22 cellular contexts compared by ENCODE assay signal in the genomic region with DNA sequence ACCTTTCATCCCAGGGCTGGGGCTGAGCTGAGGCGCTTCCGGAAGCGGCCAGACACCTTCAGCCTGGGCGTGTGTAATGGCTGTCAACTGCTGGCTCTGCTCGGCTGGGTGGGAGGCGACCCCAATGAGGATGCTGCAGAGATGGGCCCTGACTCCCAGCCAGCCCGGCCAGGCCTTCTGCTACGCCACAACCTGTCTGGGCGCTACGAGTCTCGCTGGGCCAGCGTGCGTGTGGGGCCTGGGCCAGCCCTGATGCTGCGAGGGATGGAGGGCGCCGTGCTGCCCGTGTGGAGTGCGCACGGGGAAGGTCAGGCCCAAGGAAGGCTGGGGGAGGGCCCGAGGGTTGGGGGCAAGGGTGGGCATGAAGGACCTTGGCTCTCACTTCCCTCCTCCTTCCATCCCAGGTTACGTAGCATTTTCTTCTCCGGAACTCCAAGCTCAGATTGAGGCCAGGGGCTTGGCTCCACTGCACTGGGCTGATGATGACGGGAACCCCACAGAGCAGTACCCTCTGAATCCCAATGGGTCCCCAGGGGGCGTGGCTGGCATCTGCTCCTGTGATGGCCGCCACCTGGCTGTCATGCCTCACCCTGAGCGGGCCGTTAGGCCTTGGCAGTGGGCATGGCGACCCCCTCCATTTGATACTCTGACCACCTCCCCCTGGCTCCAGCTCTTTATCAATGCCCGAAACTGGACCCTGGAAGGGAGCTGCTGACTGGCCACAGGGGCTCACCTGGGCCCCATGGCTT. TPM values are rescaled to one million over a fixed set of nuclear protein-coding genes. Genes with fewer than 3 reads are reported as not detected.
A peak's percentile ranks its signal among the peaks of the same experiment; 100 is the strongest.
DNase-seq lines count a peak whose midpoint lies in the region; ATAC-seq, FAIRE-seq and TF ChIP-seq lines count a peak whose summit lies in the region.
"Had no signal": no experiment of that assay in that cellular context is flagged by ENCODE, and none has a peak within 500 bp of the region (broad histone marks: within the 10 kb centered on the region; RNA-seq: fewer than 3 reads in every experiment).

No MANE protein-coding gene starts in this region.

- WGBS in K562 (ENCODE audit: insufficient coverage, low coverage, missing lambda C conversion rate) = 94% methylated on average over 21 of the region's 29 CpGs

- H2AFZ ChIP-seq in K562 (ENCODE audit: low read depth, low read length) (no peak overlapping the region), osteoblast (ENCODE audit: low read length) (no peak overlapping the region)
- H2AFZ ChIP-seq: GM23248 had no signal

- no peak overlapping the region for H3K27ac Mint-ChIP-seq in activated CD8-positive, alpha-beta T cell treated with anti-CD3 and anti-CD28 coated beads, Interleukin-2, amount 10 ng/mL, durations not matched to agents 7 days and 5 days
- no peak overlapping the region for H3K27ac Mint-ChIP-seq in activated CD8-positive, alpha-beta T cell treated with anti-CD3 and anti-CD28 coated beads for 36 hours
- H3K27ac Mint-ChIP-seq: CD4-positive, alpha-beta memory T cell; HFFc6 had no signal

- H3K9me3 Mint-ChIP-seq in activated CD8-positive, alpha-beta T cell treated with anti-CD3 and anti-CD28 coated beads, Interleukin-2, amount 10 ng/mL, durations not matched to agents 7 days and 5 days (ENCODE audit: insufficient read depth) = no peaks in the 10 kb centered on the region
- no peaks in the 10 kb centered on the region for H3K9me3 Mint-ChIP-seq in activated CD8-positive, alpha-beta T cell treated with anti-CD3 and anti-CD28 coated beads for 36 hours
- H3K9me3 Mint-ChIP-seq: CD14-positive monocyte; CD4-positive, alpha-beta memory T cell; HFFc6 had no signal

- TF ChIP-seq POLR2A in K562 (conservative IDR thresholded peaks at IDR 0.05) = no peak

- no peaks in the 10 kb centered on the region for H3K79me2 ChIP-seq in K562 (ENCODE audit: control insufficient read depth, insufficient read depth, low read length)
- H3K79me2 ChIP-seq in osteoblast (ENCODE audit: insufficient read depth, low read length) = no peaks in the 10 kb centered on the region

- peak; percentile 36 for ATAC-seq in activated CD8-positive, alpha-beta T cell treated with anti-CD3 and anti-CD28 coated beads, Interleukin-2, amount 10 ng/mL, durations not matched to agents 7 days and 5 days
- no peak for ATAC-seq in activated CD8-positive, alpha-beta T cell treated with anti-CD3 and anti-CD28 coated beads for 36 hours
- ATAC-seq in K562 = no peak
- ATAC-seq in HG03196 (IDR thresholded peaks at IDR 0.05; ENCODE audit: unreplicated experiment) = no peak
- ATAC-seq in HG03159 (IDR thresholded peaks at IDR 0.05; ENCODE audit: unreplicated experiment) = no peak

- H3K9me3 ChIP-seq in K562 (replicated peaks; ENCODE audit: control insufficient read depth, insufficient read depth, low read depth, low read length) (no peaks in the 10 kb centered on the region), osteoblast (ENCODE audit: low read depth, low read length) (no peaks in the 10 kb centered on the region)
- H3K9me3 ChIP-seq: BLaER1 had no signal

- TF ChIP-seq EP300 in K562 (IDR thresholded peaks at IDR 0.05; ENCODE audit: low read length) = no peak

- in situ Hi-C loops in K562 (cut with MboI) = no loop called here

- H3K4me1 ChIP-seq in K562 (replicated peaks in 1 of 2; ENCODE audit: control insufficient read depth in 2 of 2, insufficient read depth in 2 of 2, low read length in 2 of 2) (peaks cover 0 to 4% of the 10 kb centered on the region in 2 experiments; a peak in 3 of 5 replicates), osteoblast (ENCODE audit: insufficient read depth, low read length) (no peaks in the 10 kb centered on the region)

- H3K27me3 Mint-ChIP-seq in activated CD8-positive, alpha-beta T cell treated with anti-CD3 and anti-CD28 coated beads, Interleukin-2, amount 10 ng/mL, durations not matched to agents 7 days and 5 days (ENCODE audit: low read depth) = no peaks in the 10 kb centered on the region
- H3K27me3 Mint-ChIP-seq in activated CD8-positive, alpha-beta T cell treated with anti-CD3 and anti-CD28 coated beads for 36 hours = no peaks in the 10 kb centered on the region
- H3K27me3 Mint-ChIP-seq: CD4-positive, alpha-beta memory T cell had no signal

- H3K27me3 ChIP-seq in K562 (ENCODE audit: control insufficient read depth in 2 of 2, insufficient read depth in 2 of 2, low read length in 2 of 2) = no peaks in the 10 kb centered on the region
- no peaks in the 10 kb centered on the region for H3K27me3 ChIP-seq in osteoblast (ENCODE audit: insufficient read depth, low read length)
- H3K27me3 ChIP-seq: BLaER1 had no signal

- no peaks in the 10 kb centered on the region for H3K4me1 Mint-ChIP-seq in activated CD8-positive, alpha-beta T cell treated with anti-CD3 and anti-CD28 coated beads, Interleukin-2, amount 10 ng/mL, durations not matched to agents 7 days and 5 days (ENCODE audit: low read depth)
- H3K4me1 Mint-ChIP-seq in activated CD8-positive, alpha-beta T cell treated with anti-CD3 and anti-CD28 coated beads for 36 hours (ENCODE audit: low read depth) = no peaks in the 10 kb centered on the region
- H3K4me1 Mint-ChIP-seq: CD14-positive monocyte; CD4-positive, alpha-beta memory T cell had no signal

- no peak overlapping the region for H3K4me3 Mint-ChIP-seq in activated CD8-positive, alpha-beta T cell treated with anti-CD3 and anti-CD28 coated beads, Interleukin-2, amount 10 ng/mL, durations not matched to agents 7 days and 5 days
- H3K4me3 Mint-ChIP-seq in activated CD8-positive, alpha-beta T cell treated with anti-CD3 and anti-CD28 coated beads for 36 hours = no peak overlapping the region
- H3K4me3 Mint-ChIP-seq: CD14-positive monocyte; CD4-positive, alpha-beta memory T cell; HFFc6 had no signal

- H3K4me3 ChIP-seq in K562 (no peak overlapping the region), osteoblast (ENCODE audit: insufficient read depth, low read length) (no peak overlapping the region)
- H3K4me3 ChIP-seq: BLaER1, GM23248 had no signal

- CTCF ChIA-PET in activated CD8-positive, alpha-beta T cell treated with anti-CD3 and anti-CD28 coated beads, Interleukin-2, amount 10 ng/mL, durations not matched to agents 7 days and 5 days (lab: Charles Lee) = no interaction called here
- CTCF ChIA-PET in activated CD8-positive, alpha-beta T cell treated with anti-CD3 and anti-CD28 coated beads for 36 hours (lab: Charles Lee) = interaction anchor here (1.1 to 1.7 kb wide), 2 partner anchors 8 to 58 kb away, joined by 3 read pairs; no protein-coding TSS in a partner anchor
- CTCF ChIA-PET in K562 (lab: Yijun Ruan, JAX; ENCODE audit: low intra/inter-chr PET ratio) = no interaction called here

- peaks cover 66% of the 10 kb centered on the region; the same call in 1 of the 3 replicates for H3K36me3 ChIP-seq in K562 (ENCODE audit: control insufficient read depth, insufficient read depth, low read length)
- H3K36me3 ChIP-seq in osteoblast (ENCODE audit: insufficient read depth, low read length) = peaks cover 31% of the 10 kb centered on the region

- intact Hi-C loops in activated CD8-positive, alpha-beta T cell treated with anti-CD3 and anti-CD28 coated beads for 36 hours (cut with micrococcal nuclease) = no loop called here
- intact Hi-C loops in K562 (cut with micrococcal nuclease) = no loop called here

- no TSS peak for BruUV-seq in K562 (replicated peaks; lab: Mats Ljungman, UMichigan)

- no peak for TF ChIP-seq RAD21 in K562 (CRISPR knock-in tag; conservative IDR thresholded peaks at IDR 0.05 in 1 of 2, IDR thresholded peaks at IDR 0.05 in 1 of 2)

- H3K36me3 Mint-ChIP-seq in activated CD8-positive, alpha-beta T cell treated with anti-CD3 and anti-CD28 coated beads, Interleukin-2, amount 10 ng/mL, durations not matched to agents 7 days and 5 days (ENCODE audit: low read depth) = peaks cover 29% of the 10 kb centered on the region
- H3K36me3 Mint-ChIP-seq in activated CD8-positive, alpha-beta T cell treated with anti-CD3 and anti-CD28 coated beads for 36 hours (ENCODE audit: low read depth) = peaks cover 54% of the 10 kb centered on the region

- H3K4me2 ChIP-seq in K562 (ENCODE audit: insufficient read depth, low read length) (no peak overlapping the region), osteoblast (ENCODE audit: insufficient read depth, low read length) (no peak overlapping the region)
- H3K4me2 ChIP-seq: BLaER1 had no signal

- FAIRE-seq in K562 (lab: Jason Lieb, UNC) = no peak
- FAIRE-seq: GM12891, GM19239, H54 had no signal

- no peak for DNase-seq in activated CD8-positive, alpha-beta T cell treated with anti-CD3 and anti-CD28 coated beads, Interleukin-2, amount 10 ng/mL, durations not matched to agents 7 days and 5 days
- no peak for DNase-seq in activated CD8-positive, alpha-beta T cell treated with anti-CD3 and anti-CD28 coated beads for 36 hours
- no peak for DNase-seq in K562 (ENCODE audit: extremely low read depth in 1 of 4, low spot score in 3 of 4)
- DNase-seq in osteoblast (ENCODE audit: insufficient read length, low spot score, missing footprints) = peak; percentile 39
- no peak for DNase-seq in occipital lobe (lab: John Stamatoyannopoulos, UW)
- DNase-seq: 8988T; CD4-positive, alpha-beta memory T cell; DMS53; GM23248; HCEC 1CT; HFFc6; KBM-7 had no signal

- H3K27ac ChIP-seq in K562 (ENCODE audit: extremely low read depth, low read depth, low read length) = no peak overlapping the region
- no peak overlapping the region for H3K27ac ChIP-seq in osteoblast (ENCODE audit: low read depth, low read length)
- H3K27ac ChIP-seq: BLaER1, GM23248 had no signal

- POLR2A ChIA-PET in activated CD8-positive, alpha-beta T cell treated with anti-CD3 and anti-CD28 coated beads, Interleukin-2, amount 10 ng/mL, durations not matched to agents 7 days and 5 days (lab: Charles Lee) = no interaction called here
- POLR2A ChIA-PET in activated CD8-positive, alpha-beta T cell treated with anti-CD3 and anti-CD28 coated beads for 36 hours (lab: Charles Lee) = interaction anchor here (0.6 to 1.9 kb wide), 4 partner anchors 9 to 31 kb away, joined by 3 to 5 read pairs (median 3); a partner anchor contains a TSS
- POLR2A ChIA-PET in K562 (lab: Yijun Ruan, JAX) = interaction anchor here (1.0 to 1.2 kb wide), 2 partner anchors 13 to 27 kb away, joined by 3 read pairs; a partner anchor contains a TSS

- H4K20me1 ChIP-seq in K562 (replicated peaks; ENCODE audit: control insufficient read depth, insufficient read depth, low read length) (no peaks in the 10 kb centered on the region), osteoblast (ENCODE audit: insufficient read depth, low read length) (no peaks in the 10 kb centered on the region)

- H3K9ac ChIP-seq in K562 (ENCODE audit: insufficient read depth in 1 of 2, low read depth in 2 of 2, low read length in 2 of 2) = no peak overlapping the region
- H3K9ac ChIP-seq: BLaER1, GM23248 had no signal

- H3K9me1 ChIP-seq in K562 (ENCODE audit: control insufficient read depth, insufficient read depth, low read length) = no peaks in the 10 kb centered on the region

- no peak for TF ChIP-seq CTCF in activated CD8-positive, alpha-beta T cell treated with anti-CD3 and anti-CD28 coated beads for 36 hours (IDR thresholded peaks at IDR 0.05)
- no peak for TF ChIP-seq CTCF in K562 (IDR thresholded peaks at IDR 0.05 in 2 of 3, conservative IDR thresholded peaks at IDR 0.05 in 1 of 3; ENCODE audit: insufficient read depth in 2 of 3, low read depth in 1 of 3, low read length in 3 of 3)
- TF ChIP-seq CTCF in osteoblast (IDR thresholded peaks at IDR 0.05; ENCODE audit: extremely low read depth, low read depth, low read length) = no peak

RNA-seq across cellular contexts. Expression of a gene that starts 19.6 kb away (rescaled TPM):
- total RNA-seq in activated CD8-positive, alpha-beta T cell treated with anti-CD3 and anti-CD28 coated beads, Interleukin-2, amount 10 ng/mL, durations not matched to agents 7 days and 5 days = 10 to 100 TPM; 78.3 to 80.2 TPM
- total RNA-seq in activated CD8-positive, alpha-beta T cell treated with anti-CD3 and anti-CD28 coated beads for 36 hours = 100 to 1,000 TPM; 152 to 157 TPM
- total RNA-seq in K562 (2011; cell fraction: chromatin; rRNA removed; ENCODE audit: low replicate concordance) = 107 and 253 TPM in 2 replicates
- total RNA-seq in K562 (2011; cell fraction: nucleolus; rRNA removed) = 170 and 185 TPM in 2 replicates
- total RNA-seq in K562 (2011; cell fraction: nucleoplasm; rRNA removed) = 90.2 and 106 TPM in 2 replicates
- total RNA-seq in K562 (2014; rRNA removed) = 59.2 and 69.0 TPM in 2 replicates
- 36.2 and 43.9 TPM in 2 replicates for total RNA-seq in K562 (2014; rRNA removed; fragmentation: Illumina TruSeq; extraction: Trizol)
- total RNA-seq in K562 (2015; rRNA removed; fragmentation: Illumina TruSeq; extraction: Trizol) = 33.6 and 33.7 TPM in 2 replicates
- 128 and 131 TPM in 2 replicates for total RNA-seq in K562 (2021)
- polyA plus RNA-seq in K562 (2011; rRNA removed) = 27.3 and 39.8 TPM in 2 replicates
- polyA plus RNA-seq in K562 (2011; cell fraction: cytosol; rRNA removed) = 29.6 and 42.9 TPM in 2 replicates
- polyA plus RNA-seq in K562 (2011; cell fraction: nucleus; rRNA removed) = 114 and 225 TPM in 2 replicates
- 28.2 and 62.7 TPM in 2 replicates for polyA plus RNA-seq in K562 (2012)
- 44.8 and 50.5 TPM in 2 replicates for polyA plus RNA-seq in K562 (2014; fragmentation: Illumina TruSeq; extraction: Trizol)
- 10 to 100 TPM; 11.6 to 18.2 TPM for polyA plus RNA-seq in K562 (2014; fragmentation: Nextera tagmentation; extraction: Ambion mirVana)
- 46.9 and 53.3 TPM in 2 replicates for polyA plus RNA-seq in K562 (2014; rRNA removed)
- polyA minus RNA-seq in K562 (2011; rRNA and poly(A)+ RNA removed) = 54.9 and 63.9 TPM in 2 replicates
- polyA minus RNA-seq in K562 (2011; cell fraction: cytosol; rRNA and poly(A)+ RNA removed) = 49.4 and 60.8 TPM in 2 replicates
- polyA minus RNA-seq in K562 (2011; cell fraction: nucleus; rRNA and poly(A)+ RNA removed) = 58.5 and 59.8 TPM in 2 replicates
- total RNA-seq in osteoblast = 14.1 and 18.8 TPM in 2 replicates
- 20.0 TPM for total RNA-seq in occipital lobe

RNA-seq across cellular contexts. Expression of a gene that starts 19.7 kb away (rescaled TPM):
- total RNA-seq in activated CD8-positive, alpha-beta T cell treated with anti-CD3 and anti-CD28 coated beads, Interleukin-2, amount 10 ng/mL, durations not matched to agents 7 days and 5 days = 10 to 100 TPM; 49.8 to 55.6 TPM
- total RNA-seq in activated CD8-positive, alpha-beta T cell treated with anti-CD3 and anti-CD28 coated beads for 36 hours = 10 to 100 TPM; 44.1 to 47.8 TPM
- total RNA-seq in K562 (2011; cell fraction: chromatin; rRNA removed; ENCODE audit: low replicate concordance) = 5.1 and 15.0 TPM in 2 replicates
- total RNA-seq in K562 (2011; cell fraction: nucleolus; rRNA removed) = 14.6 and 14.7 TPM in 2 replicates
- total RNA-seq in K562 (2011; cell fraction: nucleoplasm; rRNA removed) = 13.1 and 14.4 TPM in 2 replicates
- 15.4 and 18.4 TPM in 2 replicates for total RNA-seq in K562 (2014; rRNA removed)
- total RNA-seq in K562 (2014; rRNA removed; fragmentation: Illumina TruSeq; extraction: Trizol) = 7.2 and 7.6 TPM in 2 replicates
- total RNA-seq in K562 (2015; rRNA removed; fragmentation: Illumina TruSeq; extraction: Trizol) = 10.1 and 11.6 TPM in 2 replicates
- 17.3 and 17.6 TPM in 2 replicates for total RNA-seq in K562 (2021)
- 14.7 and 17.0 TPM in 2 replicates for polyA plus RNA-seq in K562 (2011; rRNA removed)
- polyA plus RNA-seq in K562 (2011; cell fraction: cytosol; rRNA removed) = 20.0 and 29.0 TPM in 2 replicates
- polyA plus RNA-seq in K562 (2011; cell fraction: nucleus; rRNA removed) = 34.9 and 41.5 TPM in 2 replicates
- polyA plus RNA-seq in K562 (2012) = 24.2 and 24.4 TPM in 2 replicates
- 23.3 TPM in 2 replicates for polyA plus RNA-seq in K562 (2014; fragmentation: Illumina TruSeq; extraction: Trizol)
- 10 to 100 TPM; 48.7 to 60.0 TPM for polyA plus RNA-seq in K562 (2014; fragmentation: Nextera tagmentation; extraction: Ambion mirVana)
- polyA plus RNA-seq in K562 (2014; rRNA removed) = 16.0 and 20.6 TPM in 2 replicates
- polyA minus RNA-seq in K562 (2011; rRNA and poly(A)+ RNA removed) = 5.0 and 7.7 TPM in 2 replicates
- polyA minus RNA-seq in K562 (2011; cell fraction: cytosol; rRNA and poly(A)+ RNA removed) = 7.2 and 10.2 TPM in 2 replicates
- polyA minus RNA-seq in K562 (2011; cell fraction: nucleus; rRNA and poly(A)+ RNA removed) = 3.2 and 3.9 TPM in 2 replicates
- total RNA-seq in osteoblast = 8.0 and 8.3 TPM in 2 replicates
- 3.7 TPM for total RNA-seq in occipital lobe

RNA-seq across cellular contexts. Expression of a gene that starts 20.9 kb away (rescaled TPM):
- total RNA-seq in activated CD8-positive, alpha-beta T cell treated with anti-CD3 and anti-CD28 coated beads, Interleukin-2, amount 10 ng/mL, durations not matched to agents 7 days and 5 days = 100 to 1,000 TPM in 1 of 2 experiments, 10 to 100 TPM in 1; 94.8 to 102 TPM
- total RNA-seq in activated CD8-positive, alpha-beta T cell treated with anti-CD3 and anti-CD28 coated beads for 36 hours = 10 to 100 TPM; 53.0 to 60.3 TPM
- 144 and 309 TPM in 2 replicates for total RNA-seq in K562 (2011; cell fraction: chromatin; rRNA removed; ENCODE audit: low replicate concordance)
- total RNA-seq in K562 (2011; cell fraction: nucleolus; rRNA removed) = 104 and 131 TPM in 2 replicates
- 112 and 125 TPM in 2 replicates for total RNA-seq in K562 (2011; cell fraction: nucleoplasm; rRNA removed)
- total RNA-seq in K562 (2014; rRNA removed) (5.7 and 9.6 TPM in 2 replicates), K562 (2014; rRNA removed; fragmentation: Illumina TruSeq; extraction: Trizol) (6.7 and 9.3 TPM in 2 replicates), K562 (2015; rRNA removed; fragmentation: Illumina TruSeq; extraction: Trizol) (3.8 and 5.8 TPM in 2 replicates), K562 (2021) (29.7 and 32.8 TPM in 2 replicates), osteoblast (6.2 and 7.6 TPM in 2 replicates), occipital lobe (12.2 TPM)
- polyA plus RNA-seq in K562 (2011; rRNA removed) (9.6 and 15.3 TPM in 2 replicates), K562 (2014; fragmentation: Illumina TruSeq; extraction: Trizol) (19.8 and 20.8 TPM in 2 replicates), K562 (2014; fragmentation: Nextera tagmentation; extraction: Ambion mirVana) (1 to 10 TPM; 3.1 to 5.1 TPM), K562 (2014; rRNA removed) (14.1 and 21.4 TPM in 2 replicates)
- polyA plus RNA-seq in K562 (2011; cell fraction: cytosol; rRNA removed) = 7.0 and 7.8 TPM in 2 replicates
- polyA plus RNA-seq in K562 (2011; cell fraction: nucleus; rRNA removed) = 99.2 and 159 TPM in 2 replicates
- 10.8 and 16.7 TPM in 2 replicates for polyA plus RNA-seq in K562 (2012)
- 19.6 and 21.1 TPM in 2 replicates for polyA minus RNA-seq in K562 (2011; rRNA and poly(A)+ RNA removed)
- 4.9 and 6.5 TPM in 2 replicates for polyA minus RNA-seq in K562 (2011; cell fraction: cytosol; rRNA and poly(A)+ RNA removed)
- polyA minus RNA-seq in K562 (2011; cell fraction: nucleus; rRNA and poly(A)+ RNA removed) = 52.2 and 68.6 TPM in 2 replicates

RNA-seq across cellular contexts. Expression of a gene that starts 26.5 kb away (rescaled TPM):
- 1 to 10 TPM; 8.7 to 9.5 TPM for total RNA-seq in activated CD8-positive, alpha-beta T cell treated with anti-CD3 and anti-CD28 coated beads, Interleukin-2, amount 10 ng/mL, durations not matched to agents 7 days and 5 days
- 1 to 10 TPM; 2.1 to 3.0 TPM for total RNA-seq in activated CD8-positive, alpha-beta T cell treated with anti-CD3 and anti-CD28 coated beads for 36 hours
- total RNA-seq in K562 (2011; cell fraction: chromatin; rRNA removed; ENCODE audit: low replicate concordance) = 18.4 and 34.5 TPM in 2 replicates
- total RNA-seq in K562 (2011; cell fraction: nucleolus; rRNA removed) = 12.9 and 13.0 TPM in 2 replicates
- total RNA-seq in K562 (2011; cell fraction: nucleoplasm; rRNA removed) = 19.7 and 31.4 TPM in 2 replicates
- total RNA-seq in K562 (2014; rRNA removed) (0.95 and 2.8 TPM in 2 replicates), K562 (2014; rRNA removed; fragmentation: Illumina TruSeq; extraction: Trizol) (1.0 and 1.1 TPM in 2 replicates), K562 (2015; rRNA removed; fragmentation: Illumina TruSeq; extraction: Trizol) (1.4 and 1.8 TPM in 2 replicates), K562 (2021) (5.2 and 5.3 TPM in 2 replicates), osteoblast (1.1 and 2.1 TPM in 2 replicates), occipital lobe (0.31 TPM)
- polyA plus RNA-seq in K562 (2011; rRNA removed) (2.0 and 3.3 TPM in 2 replicates), K562 (2014; fragmentation: Illumina TruSeq; extraction: Trizol) (4.4 and 5.1 TPM in 2 replicates), K562 (2014; fragmentation: Nextera tagmentation; extraction: Ambion mirVana) (1 to 10 TPM in 1 of 2 experiments, under 1 TPM in 1; 0.93 to 1.6 TPM), K562 (2014; rRNA removed) (4.4 and 6.2 TPM in 2 replicates)
- 1.8 and 2.2 TPM in 2 replicates for polyA plus RNA-seq in K562 (2011; cell fraction: cytosol; rRNA removed)
- 26.8 and 38.9 TPM in 2 replicates for polyA plus RNA-seq in K562 (2011; cell fraction: nucleus; rRNA removed)
- 6.8 and 12.3 TPM in 2 replicates for polyA plus RNA-seq in K562 (2012)
- polyA minus RNA-seq in K562 (2011; rRNA and poly(A)+ RNA removed) = 1.0 and 1.4 TPM in 2 replicates
- 1.4 and 1.5 TPM in 2 replicates for polyA minus RNA-seq in K562 (2011; cell fraction: cytosol; rRNA and poly(A)+ RNA removed)
- polyA minus RNA-seq in K562 (2011; cell fraction: nucleus; rRNA and poly(A)+ RNA removed) = 2.9 and 3.9 TPM in 2 replicates

RNA-seq across cellular contexts. Expression of a gene that starts 41.3 kb away (rescaled TPM):
- total RNA-seq in activated CD8-positive, alpha-beta T cell treated with anti-CD3 and anti-CD28 coated beads, Interleukin-2, amount 10 ng/mL, durations not matched to agents 7 days and 5 days = not detected
- total RNA-seq in activated CD8-positive, alpha-beta T cell treated with anti-CD3 and anti-CD28 coated beads for 36 hours = not detected
- total RNA-seq in K562 (2011; cell fraction: chromatin; rRNA removed; ENCODE audit: low replicate concordance) = not detected in 2 replicates
- total RNA-seq in K562 (2011; cell fraction: nucleolus; rRNA removed) = not detected in 2 replicates
- total RNA-seq in K562 (2011; cell fraction: nucleoplasm; rRNA removed) = not detected in 2 replicates
- total RNA-seq in K562 (2014; rRNA removed) (not detected in 2 replicates), K562 (2014; rRNA removed; fragmentation: Illumina TruSeq; extraction: Trizol) (not detected in 2 replicates), K562 (2015; rRNA removed; fragmentation: Illumina TruSeq; extraction: Trizol) (not detected in 2 replicates), K562 (2021) (not detected in 2 replicates), osteoblast (not detected in 2 replicates), occipital lobe (0.47 TPM)
- polyA plus RNA-seq in K562 (2011; rRNA removed) (not detected in 2 replicates), K562 (2014; fragmentation: Illumina TruSeq; extraction: Trizol) (not detected in 2 replicates), K562 (2014; fragmentation: Nextera tagmentation; extraction: Ambion mirVana) (not detected), K562 (2014; rRNA removed) (not detected in 2 replicates)
- polyA plus RNA-seq in K562 (2011; cell fraction: cytosol; rRNA removed) = 0.01 TPM in 1 of 2 replicates, not detected in the other
- polyA plus RNA-seq in K562 (2011; cell fraction: nucleus; rRNA removed) = not detected in 2 replicates
- polyA plus RNA-seq in K562 (2012) = 0.03 TPM in 1 of 2 replicates, not detected in the other
- not detected in 2 replicates for polyA minus RNA-seq in K562 (2011; rRNA and poly(A)+ RNA removed)
- not detected in 2 replicates for polyA minus RNA-seq in K562 (2011; cell fraction: cytosol; rRNA and poly(A)+ RNA removed)
- not detected in 2 replicates for polyA minus RNA-seq in K562 (2011; cell fraction: nucleus; rRNA and poly(A)+ RNA removed)
- total RNA-seq: A673; CD4-positive, alpha-beta memory T cell; GM23248; HFFc6; HT-29 had no signal
- polyA plus RNA-seq: AG04450; CD14-positive monocyte; CD4-positive, alpha-beta memory T cell; GM23248 had no signal
